ENCODE assay signal across 1 cellular context in the genomic region with DNA sequence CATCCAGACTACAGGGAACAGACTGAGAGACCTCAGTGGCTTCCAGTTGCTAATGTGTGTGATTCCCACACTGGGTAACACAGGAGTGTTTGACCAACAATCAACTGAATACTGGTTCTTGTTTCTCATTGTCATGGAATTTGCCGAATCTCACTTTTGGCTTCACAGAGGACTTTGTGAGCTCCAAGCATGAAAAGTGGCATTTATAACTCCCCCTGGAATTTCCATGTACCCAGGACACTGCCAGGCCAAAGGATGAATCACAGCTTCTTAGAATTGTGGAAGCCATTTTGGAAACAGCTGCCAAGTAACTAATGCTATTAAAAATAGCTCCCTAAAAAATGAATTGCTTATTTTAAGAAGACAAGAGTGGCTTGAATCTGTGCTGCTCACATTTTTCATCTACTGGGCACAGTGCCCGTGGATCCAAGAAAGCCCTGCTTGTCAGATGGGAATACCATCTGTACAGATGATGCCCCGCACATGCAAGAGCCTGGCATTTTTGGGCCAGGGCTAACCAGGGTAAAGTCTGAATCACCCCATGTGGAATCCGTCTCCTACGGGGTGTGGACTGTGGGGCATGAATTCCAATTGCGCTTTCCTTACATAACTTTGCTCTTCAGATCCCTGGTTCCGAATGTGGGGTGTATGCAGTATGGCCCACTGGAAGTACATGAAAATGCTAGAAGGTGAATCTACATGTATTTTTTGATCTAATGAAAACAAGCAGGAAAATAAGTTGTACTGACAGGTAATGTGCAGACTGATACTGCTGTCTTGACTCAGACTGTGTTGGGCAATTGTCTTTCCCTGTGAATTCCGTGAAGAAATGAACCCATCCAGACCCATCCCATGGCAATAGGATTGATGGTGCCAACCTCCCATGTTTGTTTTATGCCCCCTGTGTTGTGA.
TF ChIP-seq lines count a peak whose summit lies in the region.

No MANE protein-coding gene starts in this region.

TF ChIP-seq in A549, 52 proteins besides CTCF, POLR2A, EP300 and RAD21 (continued from another document):
- TF ChIP-seq RARB (CRISPR knock-in tag; IDR thresholded peaks at IDR 0.05) (0 out of 2 replicates have a peak, but pooled peaks have one; percentile 21), NFE2L2 (conservative IDR thresholded peaks at IDR 0.05; ENCODE audit: low read length) (no peak), CHD2 (IDR thresholded peaks at IDR 0.05; ENCODE audit: low read length, partially characterized antibody) (no peak), CHD4 (IDR thresholded peaks at IDR 0.05; ENCODE audit: borderline replicate concordance) (no peak), SMC3 (IDR thresholded peaks at IDR 0.05) (0 out of 3 replicates have a peak, but pooled peaks have one; percentile 4), KDM5A (IDR thresholded peaks at IDR 0.05) (no peak), HES2 (IDR thresholded peaks at IDR 0.05) (peak; percentile 28; the same call in 1 of the 2 replicates), MAFK (IDR thresholded peaks at IDR 0.05; ENCODE audit: partially characterized antibody) (peak; percentile 66), RFX5 (IDR thresholded peaks at IDR 0.05) (no peak), TP53 (CRISPR knock-in tag; IDR thresholded peaks at IDR 0.05) (no peak), GATA3 (IDR thresholded peaks at IDR 0.05; ENCODE audit: borderline replicate concordance) (peak; percentile 58; the same call in 1 of the 2 replicates), KDM1A (IDR thresholded peaks at IDR 0.05; ENCODE audit: low read depth) (no peak), NPAS2 (CRISPR knock-in tag; IDR thresholded peaks at IDR 0.05; ENCODE audit: borderline replicate concordance) (no peak), EHMT2 (IDR thresholded peaks at IDR 0.05; ENCODE audit: low read depth) (no peak), REST (IDR thresholded peaks at IDR 0.05) (no peak), ZNF302 (CRISPR knock-in tag; IDR thresholded peaks at IDR 0.05) (no peak), BHLHE40 (IDR thresholded peaks at IDR 0.05; ENCODE audit: low read depth, low read length) (no peak), RNF2 (IDR thresholded peaks at IDR 0.05; ENCODE audit: borderline replicate concordance, low read depth) (no peak), JUNB (IDR thresholded peaks at IDR 0.05) (peak; percentile 70)
- TF ChIP-seq, protein P1, sequence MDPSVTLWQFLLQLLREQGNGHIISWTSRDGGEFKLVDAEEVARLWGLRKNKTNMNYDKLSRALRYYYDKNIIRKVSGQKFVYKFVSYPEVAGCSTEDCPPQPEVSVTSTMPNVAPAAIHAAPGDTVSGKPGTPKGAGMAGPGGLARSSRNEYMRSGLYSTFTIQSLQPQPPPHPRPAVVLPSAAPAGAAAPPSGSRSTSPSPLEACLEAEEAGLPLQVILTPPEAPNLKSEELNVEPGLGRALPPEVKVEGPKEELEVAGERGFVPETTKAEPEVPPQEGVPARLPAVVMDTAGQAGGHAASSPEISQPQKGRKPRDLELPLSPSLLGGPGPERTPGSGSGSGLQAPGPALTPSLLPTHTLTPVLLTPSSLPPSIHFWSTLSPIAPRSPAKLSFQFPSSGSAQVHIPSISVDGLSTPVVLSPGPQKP (IDR thresholded peaks at IDR 0.05; ENCODE audit: low read depth, low read length), result no peak
- TF ChIP-seq, protein P2, sequence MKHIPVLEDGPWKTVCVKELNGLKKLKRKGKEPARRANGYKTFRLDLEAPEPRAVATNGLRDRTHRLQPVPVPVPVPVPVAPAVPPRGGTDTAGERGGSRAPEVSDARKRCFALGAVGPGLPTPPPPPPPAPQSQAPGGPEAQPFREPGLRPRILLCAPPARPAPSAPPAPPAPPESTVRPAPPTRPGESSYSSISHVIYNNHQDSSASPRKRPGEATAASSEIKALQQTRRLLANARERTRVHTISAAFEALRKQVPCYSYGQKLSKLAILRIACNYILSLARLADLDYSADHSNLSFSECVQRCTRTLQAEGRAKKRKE (CRISPR knock-in tag; IDR thresholded peaks at IDR 0.05; ENCODE audit: low read depth), result peak; percentile 33; the same call in 1 of the 2 replicates
